ENCODE assay signal across 8 cellular contexts in genomic region chr4:113869743-113870375, GRCh38.
DNase-seq lines count a peak whose midpoint lies in the region; ATAC-seq and TF ChIP-seq lines count a peak whose summit lies in the region.

No MANE protein-coding gene starts in this region.

- H3K4me1 ChIP-seq in GM23248 (ENCODE audit: insufficient read depth): peaks cover 14% of the 10 kb centered on the region
- H3K4me1 ChIP-seq in OCI-LY7 (ENCODE audit: insufficient read depth, low read length, poor library complexity, severe bottlenecking): peaks cover 6% of the 10 kb centered on the region
- no peaks in the 10 kb centered on the region for H3K4me1 ChIP-seq in PC-9 (replicated peaks; ENCODE audit: insufficient read depth)
- H3K4me1 ChIP-seq in right cardiac atrium (ENCODE audit: control insufficient read depth, insufficient read depth, low read length): no peaks in the 10 kb centered on the region

- BruUV-seq in OCI-LY7 (replicated peaks; lab: Mats Ljungman, UMichigan): no TSS peak
- no TSS peak for BruUV-seq in PC-9 (replicated peaks; lab: Mats Ljungman, UMichigan)

- H3K27ac ChIP-seq in GM23248 (no peak overlapping the region), OCI-LY7 (ENCODE audit: low read depth, low read length, poor library complexity, severe bottlenecking) (no peak overlapping the region), PC-9 (no peak overlapping the region), right cardiac atrium (ENCODE audit: low read length) (no peak overlapping the region)

- DNase-seq in GM12865 (ENCODE audit: low read depth) (peak; percentile 74), GM23248 (peak; percentile 60), OCI-LY7 (ENCODE audit: low spot score) (peak; percentile 52), choroid plexus epithelial cell (ENCODE audit: low read depth) (peak; percentile 37), PC-9 (no peak), right cardiac atrium (no peak), SIG-M5 treated with dmso at 0.1 percent for 504 hours (lab: John Stamatoyannopoulos, UW; ENCODE audit: unreplicated experiment) (no peak)
- DNase-seq in stimulated activated naive B cell treated with anti-CD40 and anti-IgM and Interleukin-4, amounts not matched to agents 10 μg/mL and 1 μg/mL and 100 μg/mL, for 72 hours: peak; percentile 80

- no peaks in the 10 kb centered on the region for H3K27me3 Mint-ChIP-seq in stimulated activated naive B cell treated with anti-CD40 and anti-IgM and Interleukin-4, amounts not matched to agents 10 μg/mL and 1 μg/mL and 100 μg/mL, for 72 hours

- no peaks in the 10 kb centered on the region for H3K9me3 ChIP-seq in GM23248 (ENCODE audit: low read depth)
- H3K9me3 ChIP-seq in OCI-LY7 (ENCODE audit: low read length): no peaks in the 10 kb centered on the region
- no peaks in the 10 kb centered on the region for H3K9me3 ChIP-seq in PC-9 (ENCODE audit: insufficient read depth, low read depth)
- H3K9me3 ChIP-seq in right cardiac atrium (ENCODE audit: control insufficient read depth, low read length): no peaks in the 10 kb centered on the region

- H3F3A ChIP-seq in GM23248 (ENCODE audit: insufficient read depth) (0 out of 2 replicates have a peak, but pooled peaks cover 8% of the 10 kb centered on the region), PC-9 (ENCODE audit: insufficient read depth, low read depth) (no peaks in the 10 kb centered on the region)

- H3K36me3 Mint-ChIP-seq in stimulated activated naive B cell treated with anti-CD40 and anti-IgM and Interleukin-4, amounts not matched to agents 10 μg/mL and 1 μg/mL and 100 μg/mL, for 72 hours: peaks cover 9 to 17% of the 10 kb centered on the region in 2 donors

- H3K4me2 ChIP-seq in GM23248 (ENCODE audit: unreplicated experiment) (no peak overlapping the region), OCI-LY7 (ENCODE audit: low read length) (no peak overlapping the region), PC-9 (no peak overlapping the region)

- in situ Hi-C loops in GM23248 (cut with MboI): no loop called here

- TF ChIP-seq CTCF in GM12865 (IDR thresholded peaks at IDR 0.05; ENCODE audit: insufficient read depth, low read depth, low read length, missing control alignments) (no peak), OCI-LY7 (conservative IDR thresholded peaks at IDR 0.05; ENCODE audit: low read length) (no peak), choroid plexus epithelial cell (conservative IDR thresholded peaks at IDR 0.05; ENCODE audit: low read depth, low read length) (no peak), PC-9 (conservative IDR thresholded peaks at IDR 0.05) (no peak)

- 89 to 91% methylated on average over 4 of the region's 4 CpGs for WGBS in GM23248 (ENCODE audit: low coverage in 1 of 2, low lambda C conversion rate in 2 of 2, missing lambda C conversion rate in 2 of 2), 2 experiments
- 86% methylated on average over 4 of the region's 4 CpGs for WGBS in right cardiac atrium

- peaks cover 5 to 10% of the 10 kb centered on the region in 2 donors for H3K9me3 Mint-ChIP-seq in stimulated activated naive B cell treated with anti-CD40 and anti-IgM and Interleukin-4, amounts not matched to agents 10 μg/mL and 1 μg/mL and 100 μg/mL, for 72 hours

- ATAC-seq in stimulated activated naive B cell treated with anti-CD40 and anti-IgM and Interleukin-4, amounts not matched to agents 10 μg/mL and 1 μg/mL and 100 μg/mL, for 72 hours (replicated peaks): peak; percentile 99
- ATAC-seq in right cardiac atrium: no peak

- H3K36me3 ChIP-seq in GM23248 (ENCODE audit: low read depth) (no peaks in the 10 kb centered on the region), OCI-LY7 (ENCODE audit: insufficient read depth, low read length) (no peaks in the 10 kb centered on the region), PC-9 (ENCODE audit: low read depth) (no peaks in the 10 kb centered on the region)

- H3K4me3 ChIP-seq in GM12865 (ENCODE audit: low read depth, low read length): no peak overlapping the region
- H3K4me3 ChIP-seq in GM23248: no peak overlapping the region
- no peak overlapping the region for H3K4me3 ChIP-seq in OCI-LY7 (ENCODE audit: low read depth, low read length, poor library complexity, severe bottlenecking)
- no peak overlapping the region for H3K4me3 ChIP-seq in choroid plexus epithelial cell (ENCODE audit: low read depth, low read length)
- H3K4me3 ChIP-seq in PC-9: no peak overlapping the region
- H3K4me3 ChIP-seq in right cardiac atrium (ENCODE audit: low read length): no peak overlapping the region

- POLR2A ChIA-PET in OCI-LY7 (lab: Charles Lee) (no interaction called here), PC-9 (lab: Charles Lee; ENCODE audit: unreplicated experiment) (no interaction called here)

- H4K20me1 ChIP-seq in GM23248 (ENCODE audit: insufficient read depth) (no peaks in the 10 kb centered on the region), OCI-LY7 (ENCODE audit: insufficient read depth, low read length) (no peaks in the 10 kb centered on the region), PC-9 (ENCODE audit: insufficient read depth) (no peaks in the 10 kb centered on the region)

- CTCF ChIA-PET in OCI-LY7 (lab: Charles Lee; ENCODE audit: unreplicated experiment) (no interaction called here), PC-9 (lab: Charles Lee) (no interaction called here)

- H3K27me3 ChIP-seq in GM23248 (replicated peaks; ENCODE audit: insufficient read depth) (no peaks in the 10 kb centered on the region), PC-9 (ENCODE audit: insufficient read depth, low read depth) (no peaks in the 10 kb centered on the region), right cardiac atrium (ENCODE audit: control insufficient read depth, insufficient read depth) (no peaks in the 10 kb centered on the region)

- H3K27ac Mint-ChIP-seq in stimulated activated naive B cell treated with anti-CD40 and anti-IgM and Interleukin-4, amounts not matched to agents 10 μg/mL and 1 μg/mL and 100 μg/mL, for 72 hours: peak overlapping the region; percentile 93

- no peak overlapping the region for H3K9ac ChIP-seq in GM23248

- H3K79me2 ChIP-seq in GM23248 (ENCODE audit: insufficient read depth) (no peaks in the 10 kb centered on the region), OCI-LY7 (ENCODE audit: insufficient read depth, low read depth, low read length) (no peaks in the 10 kb centered on the region), PC-9 (ENCODE audit: low read depth) (no peaks in the 10 kb centered on the region)

- intact Hi-C loops in OCI-LY7 (cut with micrococcal nuclease; ENCODE audit: unreplicated experiment) (no loop called here), PC-9 (cut with micrococcal nuclease; ENCODE audit: unreplicated experiment) (no loop called here), right cardiac atrium (cut with DNase I) (no loop called here)

- H2AFZ ChIP-seq in GM23248 (no peak overlapping the region), OCI-LY7 (ENCODE audit: low read length) (no peak overlapping the region), PC-9 (no peak overlapping the region)

- peak overlapping the region; percentile 0 to 7 for H3K4me3 Mint-ChIP-seq in stimulated activated naive B cell treated with anti-CD40 and anti-IgM and Interleukin-4, amounts not matched to agents 10 μg/mL and 1 μg/mL and 100 μg/mL, for 72 hours

- H3K4me1 Mint-ChIP-seq in stimulated activated naive B cell treated with anti-CD40 and anti-IgM and Interleukin-4, amounts not matched to agents 10 μg/mL and 1 μg/mL and 100 μg/mL, for 72 hours: peaks cover 12 to 24% of the 10 kb centered on the region in 2 donors

- H3K9me2 ChIP-seq in GM23248 (ENCODE audit: insufficient read depth) (no peaks in the 10 kb centered on the region), OCI-LY7 (ENCODE audit: insufficient read depth, low read length) (no peaks in the 10 kb centered on the region), PC-9 (ENCODE audit: insufficient read depth) (no peaks in the 10 kb centered on the region)

Comparison
In these comparisons a context has a peak if more than half of its experiments do, and no peak if none do; other contexts are left out.
1. DNase-seq: peak in GM12865 (single experiment), GM23248 (single experiment), OCI-LY7 (single experiment), choroid plexus epithelial cell (single experiment) and stimulated activated naive B cell treated with anti-CD40 and anti-IgM and Interleukin-4, amounts not matched to agents 10 μg/mL and 1 μg/mL and 100 μg/mL, for 72 hours (single experiment); none in PC-9 (0 of 2), right cardiac atrium (0 of 3) and SIG-M5 treated with dmso at 0.1 percent for 504 hours (single experiment).
2. ATAC-seq: peak in stimulated activated naive B cell treated with anti-CD40 and anti-IgM and Interleukin-4, amounts not matched to agents 10 μg/mL and 1 μg/mL and 100 μg/mL, for 72 hours (2 of 2); none in right cardiac atrium (0 of 2).